28 cellular contexts compared by ENCODE assay signal in genomic region chr16:27474041-27474440, GRCh38.
"Had no signal": no experiment of that assay in that cellular context is flagged by ENCODE, and none has a peak within 500 bp of the region (broad histone marks: within the 10 kb centered on the region; RNA-seq: fewer than 3 reads in every experiment).

No MANE protein-coding gene starts in this region.

- H3K4me1 Mint-ChIP-seq: activated CD4-positive, alpha-beta memory T cell treated with anti-CD3 and anti-CD28 coated beads, Interleukin-2, amount 10 ng/mL, durations not matched to agents 7 days and 5 days; activated CD4-positive, alpha-beta T cell treated with anti-CD3 and anti-CD28 coated beads for 36 hours; activated CD8-positive, alpha-beta memory T cell treated with anti-CD3 and anti-CD28 coated beads, Interleukin-2, amount 10 ng/mL, durations not matched to agents 7 days and 5 days; activated naive CD4-positive, alpha-beta T cell treated with anti-CD3 and anti-CD28 coated beads, Interleukin-2, amount 10 ng/mL, durations not matched to agents 7 days and 5 days; activated naive CD8-positive, alpha-beta T cell treated with anti-CD3 and anti-CD28 coated beads, Interleukin-2, amount 50 U/mL, for 24 hours had no signal

- H3K9me3 Mint-ChIP-seq: activated CD4-positive, alpha-beta memory T cell treated with anti-CD3 and anti-CD28 coated beads, Interleukin-2, amount 10 ng/mL, durations not matched to agents 7 days and 5 days; activated naive CD4-positive, alpha-beta T cell treated with anti-CD3 and anti-CD28 coated beads, Interleukin-2, amount 10 ng/mL, durations not matched to agents 7 days and 5 days; activated naive CD8-positive, alpha-beta T cell treated with anti-CD3 and anti-CD28 coated beads, Interleukin-2, amount 50 U/mL, for 24 hours; T-helper 1 cell treated with Interleukin-12 subunit alpha and Interleukin-12 subunit beta and Interleukin-4 antibody, amounts not matched to agents 30 μg/mL and 1 μg/mL, for 36 hours; T-helper 2 cell treated with Interferon-gamma antibody and Interleukin-4, amounts not matched to agents 5 μg/mL and 100 μg/mL, for 36 hours had no signal

- H3K4me3 Mint-ChIP-seq: activated CD4-positive, alpha-beta memory T cell treated with anti-CD3 and anti-CD28 coated beads, Interleukin-2, amount 10 ng/mL, durations not matched to agents 7 days and 5 days; activated CD4-positive, alpha-beta T cell treated with anti-CD3 and anti-CD28 coated beads for 36 hours; activated CD8-positive, alpha-beta memory T cell treated with anti-CD3 and anti-CD28 coated beads, Interleukin-2, amount 10 ng/mL, durations not matched to agents 7 days and 5 days; activated naive CD4-positive, alpha-beta T cell treated with anti-CD3 and anti-CD28 coated beads, Interleukin-2, amount 10 ng/mL, durations not matched to agents 7 days and 5 days; activated naive CD8-positive, alpha-beta T cell; activated naive CD8-positive, alpha-beta T cell treated with anti-CD3 and anti-CD28 coated beads, Interleukin-2, amount 50 U/mL, for 24 hours; T-helper 1 cell treated with Interleukin-12 subunit alpha and Interleukin-12 subunit beta and Interleukin-4 antibody, amounts not matched to agents 30 μg/mL and 1 μg/mL, for 36 hours; T-helper 2 cell treated with Interferon-gamma antibody and Interleukin-4, amounts not matched to agents 5 μg/mL and 100 μg/mL, for 36 hours had no signal

- H3K27ac Mint-ChIP-seq: activated CD4-positive, alpha-beta memory T cell treated with anti-CD3 and anti-CD28 coated beads, Interleukin-2, amount 10 ng/mL, durations not matched to agents 7 days and 5 days; activated CD4-positive, alpha-beta T cell treated with anti-CD3 and anti-CD28 coated beads for 36 hours; activated CD8-positive, alpha-beta memory T cell treated with anti-CD3 and anti-CD28 coated beads, Interleukin-2, amount 10 ng/mL, durations not matched to agents 7 days and 5 days; activated naive CD4-positive, alpha-beta T cell treated with anti-CD3 and anti-CD28 coated beads, Interleukin-2, amount 10 ng/mL, durations not matched to agents 7 days and 5 days; activated naive CD8-positive, alpha-beta T cell; activated naive CD8-positive, alpha-beta T cell treated with anti-CD3 and anti-CD28 coated beads, Interleukin-2, amount 50 U/mL, for 24 hours; T-helper 2 cell treated with Interferon-gamma antibody and Interleukin-4, amounts not matched to agents 5 μg/mL and 100 μg/mL, for 36 hours had no signal

- FAIRE-seq: TTC549 had no signal

- DNase-seq: activated CD4-positive, alpha-beta memory T cell treated with anti-CD3 and anti-CD28 coated beads, Interleukin-2, amount 10 ng/mL, durations not matched to agents 7 days and 5 days; activated CD4-positive, alpha-beta T cell treated with anti-CD3 and anti-CD28 coated beads for 36 hours; activated CD8-positive, alpha-beta memory T cell treated with anti-CD3 and anti-CD28 coated beads for 24 hours; activated CD8-positive, alpha-beta memory T cell treated with anti-CD3 and anti-CD28 coated beads, Interleukin-2, amount 10 ng/mL, durations not matched to agents 7 days and 5 days; activated CD8-positive, alpha-beta memory T cell treated with anti-CD3 and anti-CD28 coated beads, Interleukin-2, amount 50 U/mL, for 48 hours; activated effector memory CD4-positive, alpha-beta T cell treated with Interleukin-2 at 50 U/mL for 16 hours; activated naive CD4-positive, alpha-beta T cell treated with anti-CD3 and anti-CD28 coated beads, Interleukin-2, amount 10 ng/mL, durations not matched to agents 7 days and 5 days; activated naive CD8-positive, alpha-beta T cell treated with anti-CD3 and anti-CD28 coated beads, Interleukin-2, amount 50 U/mL, for 24 hours; activated T-cell treated with anti-CD3 and anti-CD28 coated beads, Interleukin-2, amount 50 U/mL, for 48 hours; anterior cingulate cortex; Karpas-422; KBM-7; NCI-H1105; NCI-H1417 treated with DMSO at 0.1 percent for 48 hours; NCI-H187 treated with DMSO at 0.1 percent for 48 hours; NCI-H2081; NCI-H226; NCI-H526; NCI-H748 treated with DMSO at 0.1 percent for 48 hours; NK-92 treated with Interleukin-12 subunit alpha and Interleukin-12 subunit beta, amount 100 ng/mL, for 24 hours; PC-3; RPMI8226; SHP77 treated with DMSO at 0.1 percent for 48 hours; SK-N-SH had no signal

- ATAC-seq: activated CD4-positive, alpha-beta T cell treated with anti-CD3 and anti-CD28 coated beads for 36 hours; activated CD8-positive, alpha-beta memory T cell treated with anti-CD3 and anti-CD28 coated beads, Interleukin-2, amount 10 ng/mL, durations not matched to agents 7 days and 5 days; activated naive CD8-positive, alpha-beta T cell treated with anti-CD3 and anti-CD28 coated beads, Interleukin-2, amount 50 U/mL, for 24 hours; PC-3 had no signal

- H3K27me3 Mint-ChIP-seq: activated CD4-positive, alpha-beta memory T cell treated with anti-CD3 and anti-CD28 coated beads, Interleukin-2, amount 10 ng/mL, durations not matched to agents 7 days and 5 days; activated CD4-positive, alpha-beta T cell treated with anti-CD3 and anti-CD28 coated beads for 36 hours; activated CD8-positive, alpha-beta memory T cell treated with anti-CD3 and anti-CD28 coated beads, Interleukin-2, amount 10 ng/mL, durations not matched to agents 7 days and 5 days; activated naive CD4-positive, alpha-beta T cell treated with anti-CD3 and anti-CD28 coated beads, Interleukin-2, amount 10 ng/mL, durations not matched to agents 7 days and 5 days; activated naive CD8-positive, alpha-beta T cell; activated naive CD8-positive, alpha-beta T cell treated with anti-CD3 and anti-CD28 coated beads, Interleukin-2, amount 50 U/mL, for 24 hours had no signal
